Comparison of ENCODE assay signal across 16 cellular contexts in the genomic region with DNA sequence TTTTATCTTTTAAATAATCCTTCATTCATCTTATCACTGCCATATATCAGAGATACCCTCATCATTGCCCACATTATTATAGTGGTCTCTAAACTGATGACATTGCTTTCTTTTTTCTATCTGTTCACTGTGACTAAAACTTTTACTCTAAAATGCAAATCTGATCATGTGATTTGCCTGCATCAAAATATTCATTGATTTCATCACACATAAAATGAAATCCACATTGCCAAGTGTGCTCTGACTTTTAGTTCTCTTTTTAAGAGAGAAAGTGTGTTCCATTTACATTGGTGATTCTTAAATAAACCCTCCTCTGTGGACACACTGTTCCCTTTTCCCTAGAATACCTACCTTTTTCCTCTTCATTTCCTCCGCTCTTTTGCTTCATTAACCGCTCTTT. TPM values are rescaled to one million over a fixed set of nuclear protein-coding genes. Genes with fewer than 3 reads are reported as not detected.
DNase-seq lines count a peak whose midpoint lies in the region; ATAC-seq, FAIRE-seq and TF ChIP-seq lines count a peak whose summit lies in the region.
"Had no signal": no experiment of that assay in that cellular context is flagged by ENCODE, and none has a peak within 500 bp of the region (broad histone marks: within the 10 kb centered on the region; RNA-seq: fewer than 3 reads in every experiment).

No MANE protein-coding gene starts in this region.

- peaks cover 60% of the 10 kb centered on the region for H3K36me3 Mint-ChIP-seq in activated CD4-positive, alpha-beta T cell treated with anti-CD3 and anti-CD28 coated beads for 36 hours (ENCODE audit: low read depth)
- peaks cover 57% of the 10 kb centered on the region for H3K36me3 Mint-ChIP-seq in activated T-helper 1 cell treated with anti-CD3 and anti-CD28 coated beads, Interleukin-12 subunit alpha, Interleukin-12 subunit beta, Interleukin-2, Interleukin-4 antibody, amounts not matched to agents 30 ng/mL and 10 ng/mL and 1 ng/mL, durations not matched to agents 14 hours and 24 hours and 36 hours (ENCODE audit: low read depth)
- H3K36me3 Mint-ChIP-seq in natural killer cell treated with Interleukin-12 subunit alpha and Interleukin-12 subunit beta and Interleukin-15 and Interleukin-18, amount 100 ng/mL, for 72 hours: peaks cover 28% of the 10 kb centered on the region

- CTCF ChIA-PET in activated CD4-positive, alpha-beta T cell treated with anti-CD3 and anti-CD28 coated beads for 36 hours (lab: Charles Lee): interaction anchor here (0.6 to 1.0 kb wide), 2 partner anchors 56 to 86 kb away, joined by 3 to 4 read pairs; no protein-coding TSS in a partner anchor

- H3K27me3 Mint-ChIP-seq in activated CD4-positive, alpha-beta T cell treated with anti-CD3 and anti-CD28 coated beads for 36 hours: no peaks in the 10 kb centered on the region
- no peaks in the 10 kb centered on the region for H3K27me3 Mint-ChIP-seq in activated T-helper 1 cell treated with anti-CD3 and anti-CD28 coated beads, Interleukin-12 subunit alpha, Interleukin-12 subunit beta, Interleukin-2, Interleukin-4 antibody, amounts not matched to agents 30 ng/mL and 10 ng/mL and 1 ng/mL, durations not matched to agents 14 hours and 24 hours and 36 hours (ENCODE audit: insufficient read depth)
- no peaks in the 10 kb centered on the region for H3K27me3 Mint-ChIP-seq in natural killer cell treated with Interleukin-12 subunit alpha and Interleukin-12 subunit beta and Interleukin-15 and Interleukin-18, amount 100 ng/mL, for 72 hours
- H3K27me3 Mint-ChIP-seq: CD4-positive, alpha-beta T cell had no signal

- POLR2A ChIA-PET in activated CD4-positive, alpha-beta T cell treated with anti-CD3 and anti-CD28 coated beads for 36 hours (lab: Charles Lee): no interaction called here

- no peak for ATAC-seq in activated CD4-positive, alpha-beta T cell treated with anti-CD3 and anti-CD28 coated beads for 36 hours
- ATAC-seq in natural killer cell treated with Interleukin-12 subunit alpha and Interleukin-12 subunit beta and Interleukin-15 and Interleukin-18, amount 100 ng/mL, for 72 hours: no peak
- no peak for ATAC-seq in GM19452 (IDR thresholded peaks at IDR 0.05; ENCODE audit: unreplicated experiment)
- ATAC-seq: HCT116, heart left ventricle had no signal

- peak overlapping the region; percentile 36 for H3K4me3 Mint-ChIP-seq in activated CD4-positive, alpha-beta T cell treated with anti-CD3 and anti-CD28 coated beads for 36 hours
- H3K4me3 Mint-ChIP-seq in activated T-helper 1 cell treated with anti-CD3 and anti-CD28 coated beads, Interleukin-12 subunit alpha, Interleukin-12 subunit beta, Interleukin-2, Interleukin-4 antibody, amounts not matched to agents 30 ng/mL and 10 ng/mL and 1 ng/mL, durations not matched to agents 14 hours and 24 hours and 36 hours: peak overlapping the region; percentile 47
- peak overlapping the region; percentile 21 for H3K4me3 Mint-ChIP-seq in natural killer cell treated with Interleukin-12 subunit alpha and Interleukin-12 subunit beta and Interleukin-15 and Interleukin-18, amount 100 ng/mL, for 72 hours

- no peak for DNase-seq in activated CD4-positive, alpha-beta T cell treated with anti-CD3 and anti-CD28 coated beads for 36 hours
- no peak for DNase-seq in activated CD4-positive, alpha-beta T cell treated with anti-CD3 and anti-CD28 coated beads for 1 hour
- DNase-seq in GM12892 (ENCODE audit: insufficient read length) (no peak), OCI-M1 (lab: John Stamatoyannopoulos, UW) (no peak), COLO829 (ENCODE audit: low spot score) (no peak)
- DNase-seq in activated T-helper 1 cell treated with anti-CD3 and anti-CD28 coated beads, Interleukin-12 subunit alpha, Interleukin-12 subunit beta, Interleukin-2, Interleukin-4 antibody, amounts not matched to agents 30 ng/mL and 10 ng/mL and 1 ng/mL, durations not matched to agents 14 hours and 24 hours and 36 hours (ENCODE audit: low spot score): no peak
- DNase-seq in natural killer cell treated with Interleukin-12 subunit alpha and Interleukin-12 subunit beta and Interleukin-15 and Interleukin-18, amount 100 ng/mL, for 72 hours (ENCODE audit: low spot score): no peak
- DNase-seq: amniotic stem cell; caudate nucleus; CD4-positive, alpha-beta T cell; heart left ventricle; NCI-H1417 treated with DMSO at 0.1 percent for 48 hours; spleen had no signal

- peak; percentile 5 for FAIRE-seq in GM12892 (lab: Jason Lieb, UNC)
- FAIRE-seq: islet of Langerhans had no signal

- no peaks in the 10 kb centered on the region for H3K9me3 Mint-ChIP-seq in activated CD4-positive, alpha-beta T cell treated with anti-CD3 and anti-CD28 coated beads for 36 hours (ENCODE audit: low read depth)
- H3K9me3 Mint-ChIP-seq in activated T-helper 1 cell treated with anti-CD3 and anti-CD28 coated beads, Interleukin-12 subunit alpha, Interleukin-12 subunit beta, Interleukin-2, Interleukin-4 antibody, amounts not matched to agents 30 ng/mL and 10 ng/mL and 1 ng/mL, durations not matched to agents 14 hours and 24 hours and 36 hours: no peaks in the 10 kb centered on the region
- H3K9me3 Mint-ChIP-seq in natural killer cell treated with Interleukin-12 subunit alpha and Interleukin-12 subunit beta and Interleukin-15 and Interleukin-18, amount 100 ng/mL, for 72 hours: no peaks in the 10 kb centered on the region
- H3K9me3 Mint-ChIP-seq: CD4-positive, alpha-beta T cell had no signal

- intact Hi-C loops in activated CD4-positive, alpha-beta T cell treated with anti-CD3 and anti-CD28 coated beads for 36 hours (cut with DNase I, micrococcal nuclease): no loop called here
- intact Hi-C loops in activated T-helper 1 cell treated with anti-CD3 and anti-CD28 coated beads, Interleukin-12 subunit alpha, Interleukin-12 subunit beta, Interleukin-2, Interleukin-4 antibody, amounts not matched to agents 30 ng/mL and 10 ng/mL and 1 ng/mL, durations not matched to agents 14 hours and 24 hours and 36 hours (cut with micrococcal nuclease): no loop called here

- peak overlapping the region; percentile 61 for H3K27ac Mint-ChIP-seq in activated CD4-positive, alpha-beta T cell treated with anti-CD3 and anti-CD28 coated beads for 36 hours
- H3K27ac Mint-ChIP-seq in activated T-helper 1 cell treated with anti-CD3 and anti-CD28 coated beads, Interleukin-12 subunit alpha, Interleukin-12 subunit beta, Interleukin-2, Interleukin-4 antibody, amounts not matched to agents 30 ng/mL and 10 ng/mL and 1 ng/mL, durations not matched to agents 14 hours and 24 hours and 36 hours: peak overlapping the region; percentile 42
- H3K27ac Mint-ChIP-seq in natural killer cell treated with Interleukin-12 subunit alpha and Interleukin-12 subunit beta and Interleukin-15 and Interleukin-18, amount 100 ng/mL, for 72 hours: peak overlapping the region; percentile 68 to 76
- H3K27ac Mint-ChIP-seq: CD4-positive, alpha-beta T cell had no signal

- TF ChIP-seq POLR2A in GM12892 (IDR thresholded peaks at IDR 0.05; ENCODE audit: low read depth, low read length): no peak

- peaks cover 68% of the 10 kb centered on the region for H3K4me1 Mint-ChIP-seq in activated CD4-positive, alpha-beta T cell treated with anti-CD3 and anti-CD28 coated beads for 36 hours
- H3K4me1 Mint-ChIP-seq in activated T-helper 1 cell treated with anti-CD3 and anti-CD28 coated beads, Interleukin-12 subunit alpha, Interleukin-12 subunit beta, Interleukin-2, Interleukin-4 antibody, amounts not matched to agents 30 ng/mL and 10 ng/mL and 1 ng/mL, durations not matched to agents 14 hours and 24 hours and 36 hours (ENCODE audit: low read depth): peaks cover 77% of the 10 kb centered on the region
- H3K4me1 Mint-ChIP-seq in natural killer cell treated with Interleukin-12 subunit alpha and Interleukin-12 subunit beta and Interleukin-15 and Interleukin-18, amount 100 ng/mL, for 72 hours (ENCODE audit: low read depth in 2 of 2): peaks cover 57 to 76% of the 10 kb centered on the region in 2 donors

RNA-seq across cellular contexts. Expression of a gene that starts 7.5 kb away (rescaled TPM):
- 10 to 100 TPM; 42.7 to 55.9 TPM for total RNA-seq in activated CD4-positive, alpha-beta T cell treated with anti-CD3 and anti-CD28 coated beads for 36 hours
- 30.2 TPM for polyA plus RNA-seq in GM12892 (2012; ENCODE audit: missing spikeins)
- 93.6 and 97.2 TPM in 2 replicates for total RNA-seq in activated T-helper 1 cell treated with anti-CD3 and anti-CD28 coated beads, Interleukin-12 subunit alpha, Interleukin-12 subunit beta, Interleukin-2, Interleukin-4 antibody, amounts not matched to agents 30 ng/mL and 10 ng/mL and 1 ng/mL, durations not matched to agents 14 hours and 24 hours and 36 hours
- 10 to 100 TPM; 26.7 to 77.0 TPM for total RNA-seq in natural killer cell treated with Interleukin-12 subunit alpha and Interleukin-12 subunit beta and Interleukin-15 and Interleukin-18, amount 100 ng/mL, for 72 hours
